In the genomic region with DNA sequence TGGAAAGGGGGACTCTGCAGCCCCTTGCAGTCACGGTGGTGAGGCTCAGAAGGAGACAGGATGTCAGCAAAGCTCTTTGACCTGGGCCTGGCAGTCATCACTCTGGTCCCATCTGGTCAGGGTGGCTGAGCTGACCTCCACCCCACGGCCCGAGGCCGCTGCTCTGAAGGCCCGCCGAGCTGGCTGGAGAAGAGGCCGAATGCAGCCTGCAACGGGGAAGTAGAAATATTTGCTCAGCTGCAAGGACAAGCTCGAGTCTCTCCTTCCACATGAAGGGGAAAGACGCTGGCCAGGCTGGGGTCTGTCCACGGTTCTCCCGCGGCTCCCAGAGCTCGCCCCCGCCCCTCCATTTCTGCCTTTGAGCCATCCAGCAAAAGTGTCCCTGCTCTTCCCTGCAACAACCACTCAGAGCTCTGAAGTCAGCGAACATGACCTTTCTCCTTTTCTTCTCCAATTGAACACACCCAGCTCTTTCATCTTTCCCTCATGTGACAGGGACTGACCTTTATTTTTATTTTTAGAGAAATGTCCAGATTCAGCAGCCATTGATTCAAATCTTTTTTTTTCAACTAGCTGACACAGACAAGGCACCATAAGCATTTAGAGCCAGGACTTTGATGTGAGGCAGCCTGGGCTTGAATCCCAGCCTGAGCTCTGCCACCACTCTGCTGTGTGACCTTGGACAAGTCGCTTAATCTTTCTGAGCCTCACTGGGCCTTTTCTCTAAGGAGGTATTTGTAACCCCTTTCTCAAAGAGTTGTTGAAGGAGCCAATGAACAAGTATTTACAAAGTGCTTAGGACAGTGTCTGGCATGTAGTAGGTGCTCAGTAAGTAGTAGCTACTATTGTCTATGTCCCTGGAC, we compare ENCODE assay signal across 23 cellular contexts.
DNase-seq lines count a peak whose midpoint lies in the region; ATAC-seq and TF ChIP-seq lines count a peak whose summit lies in the region.
"Had no signal": no experiment of that assay in that cellular context is flagged by ENCODE, and none has a peak within 500 bp of the region (broad histone marks: within the 10 kb centered on the region; RNA-seq: fewer than 3 reads in every experiment).

No MANE protein-coding gene starts in this region.

- H3K9me3 ChIP-seq in tibial artery = no peaks in the 10 kb centered on the region
- H3K9me3 ChIP-seq: body of pancreas, esophagus squamous epithelium, Peyer's patch had no signal

- intact Hi-C loops in tibial artery (cut with DNase I; ENCODE audit: low total_unique reads) = no loop called here

- H3K27ac ChIP-seq in tibial artery = no peak overlapping the region
- H3K27ac ChIP-seq: body of pancreas, esophagus squamous epithelium, gastroesophageal sphincter, Peyer's patch had no signal

- peak overlapping the region; percentile 70 for H3K27ac Mint-ChIP-seq in neural crest cell (ENCODE audit: unreplicated experiment)
- H3K27ac Mint-ChIP-seq: activated naive CD8-positive, alpha-beta T cell treated with anti-CD3 and anti-CD28 coated beads, Interleukin-2, amount 50 U/mL, for 24 hours; memory B cell had no signal

- no peak for ATAC-seq in GM18519 (IDR thresholded peaks at IDR 0.05; ENCODE audit: low FRiP score, unreplicated experiment)
- ATAC-seq: activated naive CD8-positive, alpha-beta T cell treated with anti-CD3 and anti-CD28 coated beads, Interleukin-2, amount 50 U/mL, for 24 hours; body of pancreas; gastroesophageal sphincter; right cardiac atrium had no signal

- peak overlapping the region; percentile 45 for H3K4me3 Mint-ChIP-seq in neural crest cell
- H3K4me3 Mint-ChIP-seq: activated naive CD8-positive, alpha-beta T cell treated with anti-CD3 and anti-CD28 coated beads, Interleukin-2, amount 50 U/mL, for 24 hours; memory B cell had no signal

- peaks cover 49% of the 10 kb centered on the region for H3K4me1 Mint-ChIP-seq in neural crest cell

- H3K4me3 ChIP-seq in H7 (ENCODE audit: insufficient read depth, low read depth, low read length) = no peak overlapping the region
- no peak overlapping the region for H3K4me3 ChIP-seq in tibial artery
- H3K4me3 ChIP-seq: body of pancreas, esophagus squamous epithelium, gastroesophageal sphincter, Peyer's patch had no signal

- DNase-seq in AG20443 (ENCODE audit: low spot score) = peak; percentile 2
- peak; percentile 55 for DNase-seq in H7
- peak; percentile 55 for DNase-seq in foreskin melanocyte
- DNase-seq in neural crest cell (ENCODE audit: low read depth, low spot score) = no peak
- DNase-seq in stimulated activated CD4-positive, alpha-beta T cell treated with anti-CD3 and anti-CD28 coated beads, Interleukin-4, amount 100 ng/mL, for 24 hours = no peak
- no peak for DNase-seq in tibial artery
- DNase-seq in AML-193 (lab: John Stamatoyannopoulos, UW) = no peak
- DNase-seq: ACHN; activated effector memory CD4-positive, alpha-beta T cell treated with anti-CD3 and anti-CD28 coated beads, Interleukin-2, amount 50 U/mL, for 16 hours; activated naive CD8-positive, alpha-beta T cell treated with anti-CD3 and anti-CD28 coated beads, Interleukin-2, amount 50 U/mL, for 24 hours; C1 segment of cervical spinal cord; effector memory CD4-positive, alpha-beta T cell; esophagus squamous epithelium; GDM1; Karpas-422; MV-4-11; NCI-H2081 treated with DMSO at 0.1 percent for 48 hours; right cardiac atrium had no signal

- H3K36me3 Mint-ChIP-seq in neural crest cell (ENCODE audit: low read depth) = no peaks in the 10 kb centered on the region
- H3K36me3 Mint-ChIP-seq: memory B cell had no signal

- H3K4me1 ChIP-seq in tibial artery = no peaks in the 10 kb centered on the region
- H3K4me1 ChIP-seq: gastroesophageal sphincter, Peyer's patch had no signal

- H3K27me3 Mint-ChIP-seq in neural crest cell (ENCODE audit: low read depth) = no peaks in the 10 kb centered on the region

- no peaks in the 10 kb centered on the region for H3K9me3 Mint-ChIP-seq in neural crest cell
- H3K9me3 Mint-ChIP-seq: activated naive CD8-positive, alpha-beta T cell treated with anti-CD3 and anti-CD28 coated beads, Interleukin-2, amount 50 U/mL, for 24 hours; memory B cell had no signal

- H3K36me3 ChIP-seq in H7 (replicated peaks; ENCODE audit: control insufficient read depth, insufficient read depth, low read length) = no peaks in the 10 kb centered on the region
- H3K36me3 ChIP-seq in tibial artery = no peaks in the 10 kb centered on the region
- H3K36me3 ChIP-seq: esophagus squamous epithelium, gastroesophageal sphincter, Peyer's patch had no signal

- H3K27me3 ChIP-seq in H7 (ENCODE audit: control insufficient read depth, insufficient read depth, low read length) (no peaks in the 10 kb centered on the region), tibial artery (peaks cover 0 to 58% of the 10 kb centered on the region in 2 donors)
- H3K27me3 ChIP-seq: body of pancreas, Peyer's patch had no signal

- no peak for TF ChIP-seq CTCF in neural crest cell (conservative IDR thresholded peaks at IDR 0.05)
- TF ChIP-seq CTCF in tibial artery (IDR thresholded peaks at IDR 0.05) = no peak

Comparison
In these comparisons a context has a peak if more than half of its experiments do, and no peak if none do; other contexts are left out.
1. DNase-seq: peak in AG20443 (single experiment), H7 (single experiment) and foreskin melanocyte (single experiment); none in neural crest cell (single experiment), stimulated activated CD4-positive, alpha-beta T cell treated with anti-CD3 and anti-CD28 coated beads, Interleukin-4, amount 100 ng/mL, for 24 hours (single experiment), tibial artery (0 of 2) and AML-193 (0 of 2).